In the genomic region with DNA sequence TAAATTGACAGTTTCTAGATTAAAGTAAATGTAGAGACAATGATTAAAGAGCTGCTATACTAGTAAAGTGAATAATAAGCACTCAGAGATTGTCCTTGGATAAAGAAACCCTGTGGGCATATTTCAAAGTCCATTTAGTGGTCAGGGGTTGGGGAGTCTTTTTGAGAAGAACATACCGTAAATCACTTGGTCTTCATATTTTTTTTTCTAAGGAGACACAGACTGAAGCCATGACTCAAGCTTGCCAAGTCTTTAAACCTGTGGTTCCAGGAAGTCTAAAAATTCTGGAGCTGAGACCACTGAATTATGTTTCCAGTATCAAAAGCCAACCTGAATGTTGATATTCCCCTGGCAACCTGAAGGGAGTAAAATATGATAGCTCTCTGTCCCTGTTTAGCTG, we compare ENCODE assay signal across 19 cellular contexts.
DNase-seq lines count a peak whose midpoint lies in the region; ATAC-seq, FAIRE-seq and TF ChIP-seq lines count a peak whose summit lies in the region.
"Had no signal": no experiment of that assay in that cellular context is flagged by ENCODE, and none has a peak within 500 bp of the region (broad histone marks: within the 10 kb centered on the region; RNA-seq: fewer than 3 reads in every experiment).

No MANE protein-coding gene starts in this region.

- H3K27me3 ChIP-seq in psoas muscle (ENCODE audit: insufficient read depth in 3 of 3, low read length in 2 of 3) (no peaks in the 10 kb centered on the region), mesendoderm (ENCODE audit: insufficient read depth, low read length, poor library complexity) (no peaks in the 10 kb centered on the region)

- H2BK5ac ChIP-seq in mesendoderm (ENCODE audit: low read length), result no peak overlapping the region

- no peak overlapping the region for H4K5ac ChIP-seq in mesendoderm (ENCODE audit: low read length)

- no peak for ATAC-seq in psoas muscle

- no peak for DNase-seq in H54 (ENCODE audit: insufficient read length, low spot score)
- DNase-seq in M059J (ENCODE audit: low read depth), result peak; percentile 82
- DNase-seq in RPMI7951 (ENCODE audit: low read depth), result peak; percentile 61
- no peak for DNase-seq in psoas muscle
- no peak for DNase-seq in kidney tubule cell (ENCODE audit: low spot score)
- DNase-seq in effector CD4-positive, alpha-beta T cell, result no peak
- DNase-seq in mesendoderm, result no peak
- DNase-seq: CD4-positive, CD25-positive, alpha-beta regulatory T cell; COR-L47; DMS 273 treated with DMSO at 0.1 percent for 48 hours; DMS79 treated with DMSO at 0.1 percent for 48 hours; HCEC 1CT; KBM-7; NCI-H2107; NCI-H2227 treated with DMSO at 0.1 percent for 48 hours; NCI-H524; RPMI8226; SHP77 had no signal

- H3K18ac ChIP-seq in mesendoderm (ENCODE audit: low read length), result no peak overlapping the region

- no peaks in the 10 kb centered on the region for H3K79me1 ChIP-seq in mesendoderm (ENCODE audit: low read length)

- H3K9ac ChIP-seq in mesendoderm (ENCODE audit: low read length), result no peak overlapping the region

- no peak overlapping the region for H2BK120ac ChIP-seq in mesendoderm (ENCODE audit: low read depth, low read length)

- H3K4ac ChIP-seq in mesendoderm (ENCODE audit: low read depth, low read length), result no peak overlapping the region

- H3K4me3 ChIP-seq in psoas muscle, result no peak overlapping the region
- no peak overlapping the region for H3K4me3 ChIP-seq in mesendoderm (ENCODE audit: low read length)

- H3K4me2 ChIP-seq in mesendoderm (ENCODE audit: low read length), result no peak overlapping the region

- H3K36me3 ChIP-seq in psoas muscle (ENCODE audit: insufficient read depth in 1 of 2, low read depth in 1 of 2) (no peaks in the 10 kb centered on the region), mesendoderm (ENCODE audit: control insufficient read depth, insufficient read depth, low read length) (no peaks in the 10 kb centered on the region)

- no peak overlapping the region for H3K23ac ChIP-seq in mesendoderm (ENCODE audit: low read length)

- H3K56ac ChIP-seq in mesendoderm (ENCODE audit: low read length), result no peak overlapping the region

- TF ChIP-seq CTCF in psoas muscle (IDR thresholded peaks at IDR 0.05), result no peak

- H2AK5ac ChIP-seq in mesendoderm (ENCODE audit: low read length), result no peak overlapping the region

- H4K8ac ChIP-seq in mesendoderm (ENCODE audit: low read depth, low read length), result no peak overlapping the region

- intact Hi-C loops in psoas muscle (cut with DNase I), result no loop called here

- H3K79me2 ChIP-seq in mesendoderm (ENCODE audit: control insufficient read depth, insufficient read depth, low read length), result no peaks in the 10 kb centered on the region

- no peak overlapping the region for H2BK15ac ChIP-seq in mesendoderm (replicated peaks; ENCODE audit: low read depth)

- H3K4me1 ChIP-seq in psoas muscle, result peaks cover 37% of the 10 kb centered on the region
- H3K4me1 ChIP-seq in mesendoderm (ENCODE audit: control insufficient read depth, low read depth, low read length), result no peaks in the 10 kb centered on the region

- no peaks in the 10 kb centered on the region for H3K9me3 ChIP-seq in psoas muscle

- H3K27ac ChIP-seq in psoas muscle (peak overlapping the region; percentile 4), mesendoderm (ENCODE audit: low read depth, low read length) (no peak overlapping the region)
- H3K27ac ChIP-seq: HL-60 had no signal

- TF ChIP-seq POLR2A in H54 (IDR thresholded peaks at IDR 0.05; ENCODE audit: low read depth, low read length), result no peak

- FAIRE-seq in H54 (lab: Jason Lieb, UNC), result peak; percentile 82

- WGBS in psoas muscle, 3 donors, result 6 to 52% (median 34%) methylated on average over 1 of the region's 1 CpG
- WGBS in mesendoderm (ENCODE audit: extremely low coverage, insufficient coverage, low lambda C conversion rate), result no CpG with 5 or more reads among the region's 1 CpG

Comparison
In these comparisons a context has a peak if more than half of its experiments do, and no peak if none do; other contexts are left out.
1. DNase-seq: peak in M059J (single experiment) and RPMI7951 (single experiment); none in H54 (single experiment), psoas muscle (0 of 2), kidney tubule cell (single experiment), effector CD4-positive, alpha-beta T cell (single experiment) and mesendoderm (single experiment).